In the genomic region with DNA sequence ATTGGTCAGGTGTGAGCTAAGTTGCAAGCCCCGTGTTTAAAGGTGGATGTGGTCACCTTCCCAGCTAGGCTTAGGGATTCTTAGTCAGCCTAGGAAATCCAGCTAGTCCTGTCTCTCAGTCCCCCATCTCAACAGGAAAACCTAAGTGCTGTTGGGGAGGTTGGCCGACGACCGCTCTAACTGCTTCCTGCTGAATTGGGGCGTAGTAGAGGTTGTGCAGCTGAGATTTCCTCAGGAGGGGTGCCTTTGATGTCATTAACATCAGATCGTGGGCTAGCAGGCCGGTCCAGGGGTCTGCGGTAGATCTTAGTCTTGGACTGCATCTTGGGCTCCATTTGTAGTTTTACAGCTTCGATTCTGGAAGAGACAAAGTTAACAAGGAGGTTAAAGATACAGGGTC, we compare ENCODE assay signal across 10 cellular contexts. TPM values are rescaled to one million over a fixed set of nuclear protein-coding genes. Genes with fewer than 3 reads are reported as not detected.
"Had no signal": no experiment of that assay in that cellular context is flagged by ENCODE, and none has a peak within 500 bp of the region (broad histone marks: within the 10 kb centered on the region; RNA-seq: fewer than 3 reads in every experiment).

No MANE protein-coding gene starts in this region.

RNA-seq across cellular contexts. Expression of a gene that starts 9.2 kb away (rescaled TPM):
- total RNA-seq: OCI-LY7, PC-3, PC-9, Peyer's patch, Right ventricle myocardium inferior, Right ventricle myocardium superior, RPMI7951, SJSA1, SK-MEL-5 had no signal
- polyA plus RNA-seq: SK-N-SH had no signal
